Comparison of ENCODE assay signal across 1 cellular context in genomic region chr1:151008244-151009205, GRCh38.
TF ChIP-seq lines count a peak whose summit lies in the region.

Gene PRUNE1, plus strand, starts transcription at chr1:151008449. Its CDS starts 184 bp downstream, at chr1:151008633.

TF ChIP-seq in K562, 482 proteins besides CTCF, POLR2A, EP300 and RAD21 (continued from another document and continues in another):
- no peak; a peak in 1 of 6 replicates for TF ChIP-seq ZBTB11 (CRISPR knock-in tag; IDR thresholded peaks at IDR 0.05)
- no peak for TF ChIP-seq NFE2 (IDR thresholded peaks at IDR 0.05; ENCODE audit: low read depth)
- TF ChIP-seq, protein P1, sequence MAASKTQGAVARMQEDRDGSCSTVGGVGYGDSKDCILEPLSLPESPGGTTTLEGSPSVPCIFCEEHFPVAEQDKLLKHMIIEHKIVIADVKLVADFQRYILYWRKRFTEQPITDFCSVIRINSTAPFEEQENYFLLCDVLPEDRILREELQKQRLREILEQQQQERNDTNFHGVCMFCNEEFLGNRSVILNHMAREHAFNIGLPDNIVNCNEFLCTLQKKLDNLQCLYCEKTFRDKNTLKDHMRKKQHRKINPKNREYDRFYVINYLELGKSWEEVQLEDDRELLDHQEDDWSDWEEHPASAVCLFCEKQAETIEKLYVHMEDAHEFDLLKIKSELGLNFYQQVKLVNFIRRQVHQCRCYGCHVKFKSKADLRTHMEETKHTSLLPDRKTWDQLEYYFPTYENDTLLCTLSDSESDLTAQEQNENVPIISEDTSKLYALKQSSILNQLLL (CRISPR knock-in tag; IDR thresholded peaks at IDR 0.05; ENCODE audit: borderline replicate concordance): no peak
- no peak for TF ChIP-seq ZNF140 (CRISPR knock-in tag; IDR thresholded peaks at IDR 0.05)
- no peak for TF ChIP-seq MECOM (CRISPR knock-in tag; IDR thresholded peaks at IDR 0.05)
- no peak for TF ChIP-seq U2AF1 (optimal IDR thresholded peaks at IDR 0.05; ENCODE audit: low read depth, low read length)
- TF ChIP-seq NEUROD1 (IDR thresholded peaks at IDR 0.05; ENCODE audit: borderline replicate concordance, low read depth, low read length, partially characterized antibody): no peak
- TF ChIP-seq TAF15 (IDR thresholded peaks at IDR 0.05; ENCODE audit: low read depth, low read length): no peak
- peak; percentile 81 for TF ChIP-seq KLF13 (tag; IDR thresholded peaks at IDR 0.05; ENCODE audit: borderline replicate concordance, low read depth)
- no peak for TF ChIP-seq PTRF (tag; IDR thresholded peaks at IDR 0.05)
- peak; percentile 58 for TF ChIP-seq KDM5B (IDR thresholded peaks at IDR 0.05; ENCODE audit: insufficient replicate concordance, low read depth, low read length)
- TF ChIP-seq GABPB2 (CRISPR knock-in tag; conservative IDR thresholded peaks at IDR 0.05): no peak
- TF ChIP-seq MIER1 (IDR thresholded peaks at IDR 0.05; ENCODE audit: low read depth): no peak
- peak; percentile 55; the same call in 1 of the 2 replicates for TF ChIP-seq TRIM28 (IDR thresholded peaks at IDR 0.05)
- TF ChIP-seq CBFA2T3 (IDR thresholded peaks at IDR 0.05): no peak
- TF ChIP-seq ZNF224 (CRISPR knock-in tag; IDR thresholded peaks at IDR 0.05): no peak
- no peak for TF ChIP-seq PATZ1 (CRISPR knock-in tag; IDR thresholded peaks at IDR 0.05; ENCODE audit: borderline replicate concordance)
- no peak for TF ChIP-seq ZBTB33 (CRISPR knock-in tag; IDR thresholded peaks at IDR 0.05)
- peak; percentile 88 for TF ChIP-seq CXXC5 (CRISPR knock-in tag; IDR thresholded peaks at IDR 0.05)
- peak; percentile 28 to 93 for TF ChIP-seq AFF1 (IDR thresholded peaks at IDR 0.05; ENCODE audit: low read depth in 1 of 2, partially characterized antibody in 2 of 2)
- peak; percentile 73 for TF ChIP-seq POLR2B (IDR thresholded peaks at IDR 0.05; ENCODE audit: low read depth, partially characterized antibody)
- peak; percentile 66; the same call in 1 of the 2 replicates for TF ChIP-seq SMARCA5 (IDR thresholded peaks at IDR 0.05)
- TF ChIP-seq AFF4 (CRISPR knock-in tag; IDR thresholded peaks at IDR 0.05): no peak
- no peak for TF ChIP-seq RFX7 (CRISPR knock-in tag; IDR thresholded peaks at IDR 0.05)
- no peak for TF ChIP-seq ZNF436 (CRISPR knock-in tag; IDR thresholded peaks at IDR 0.05)
- TF ChIP-seq CUX1 (CRISPR knock-in tag; IDR thresholded peaks at IDR 0.05): 0 out of 2 replicates have a peak, but pooled peaks have one; percentile 32
- TF ChIP-seq ZNF24 (IDR thresholded peaks at IDR 0.05): no peak
- no peak for TF ChIP-seq MCM7 (IDR thresholded peaks at IDR 0.05)
- TF ChIP-seq RBM39 (optimal IDR thresholded peaks at IDR 0.05; ENCODE audit: low read depth, low read length): no peak
- TF ChIP-seq, protein P2, sequence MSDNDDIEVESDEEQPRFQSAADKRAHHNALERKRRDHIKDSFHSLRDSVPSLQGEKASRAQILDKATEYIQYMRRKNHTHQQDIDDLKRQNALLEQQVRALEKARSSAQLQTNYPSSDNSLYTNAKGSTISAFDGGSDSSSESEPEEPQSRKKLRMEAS (CRISPR knock-in tag; IDR thresholded peaks at IDR 0.05): peak; percentile 36
- no peak for TF ChIP-seq NCOR1 (IDR thresholded peaks at IDR 0.05)
- TF ChIP-seq, protein P3, sequence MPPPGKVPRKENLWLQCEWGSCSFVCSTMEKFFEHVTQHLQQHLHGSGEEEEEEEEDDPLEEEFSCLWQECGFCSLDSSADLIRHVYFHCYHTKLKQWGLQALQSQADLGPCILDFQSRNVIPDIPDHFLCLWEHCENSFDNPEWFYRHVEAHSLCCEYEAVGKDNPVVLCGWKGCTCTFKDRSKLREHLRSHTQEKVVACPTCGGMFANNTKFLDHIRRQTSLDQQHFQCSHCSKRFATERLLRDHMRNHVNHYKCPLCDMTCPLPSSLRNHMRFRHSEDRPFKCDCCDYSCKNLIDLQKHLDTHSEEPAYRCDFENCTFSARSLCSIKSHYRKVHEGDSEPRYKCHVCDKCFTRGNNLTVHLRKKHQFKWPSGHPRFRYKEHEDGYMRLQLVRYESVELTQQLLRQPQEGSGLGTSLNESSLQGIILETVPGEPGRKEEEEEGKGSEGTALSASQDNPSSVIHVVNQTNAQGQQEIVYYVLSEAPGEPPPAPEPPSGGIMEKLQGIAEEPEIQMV (tag; conservative IDR thresholded peaks at IDR 0.05; ENCODE audit: low read depth): no peak
- no peak for TF ChIP-seq PRPF4 (IDR thresholded peaks at IDR 0.05; ENCODE audit: insufficient read depth, low read depth, low read length, poor library complexity, severe bottlenecking)
